ENCODE assay signal across 11 cellular contexts in genomic region chr5:179697108-179697507, GRCh38. TPM values are rescaled to one million over a fixed set of nuclear protein-coding genes. Genes with fewer than 3 reads are reported as not detected.
A peak's percentile ranks its signal among the peaks of the same experiment; 100 is the strongest.
DNase-seq lines count a peak whose midpoint lies in the region; ATAC-seq, FAIRE-seq and TF ChIP-seq lines count a peak whose summit lies in the region.
"Had no signal": no experiment of that assay in that cellular context is flagged by ENCODE, and none has a peak within 500 bp of the region (broad histone marks: within the 10 kb centered on the region; RNA-seq: fewer than 3 reads in every experiment).

No MANE protein-coding gene starts in this region.

- TF ChIP-seq POLR2A in A549 (IDR thresholded peaks at IDR 0.05; ENCODE audit: low read length): no peak

- no peak for FAIRE-seq in A549 (lab: Jason Lieb, UNC)

- H3K4me2 ChIP-seq in A549: peak overlapping the region; percentile 76

- H3K27me3 Mint-ChIP-seq in activated naive CD8-positive, alpha-beta T cell: no peaks in the 10 kb centered on the region
- H3K27me3 Mint-ChIP-seq in naive thymus-derived CD4-positive, alpha-beta T cell: no peaks in the 10 kb centered on the region

- no peaks in the 10 kb centered on the region for H3K9me3 Mint-ChIP-seq in activated naive CD8-positive, alpha-beta T cell (ENCODE audit: low read depth)
- no peaks in the 10 kb centered on the region for H3K9me3 Mint-ChIP-seq in naive thymus-derived CD4-positive, alpha-beta T cell

- peaks cover 30% of the 10 kb centered on the region for H3K4me1 Mint-ChIP-seq in activated naive CD8-positive, alpha-beta T cell (ENCODE audit: low read depth)
- H3K4me1 Mint-ChIP-seq in naive thymus-derived CD4-positive, alpha-beta T cell: peaks cover 15 to 44% (median 40%) of the 10 kb centered on the region in 7 donors

- 95% methylated on average over 2 of the region's 2 CpGs for WGBS in A549 (ENCODE audit: missing lambda C conversion rate)

- ATAC-seq in A549 (no peak), HG03159 (IDR thresholded peaks at IDR 0.05; ENCODE audit: unreplicated experiment) (no peak), GM19351 (IDR thresholded peaks at IDR 0.05; ENCODE audit: unreplicated experiment) (no peak), HG03139 (IDR thresholded peaks at IDR 0.05; ENCODE audit: unreplicated experiment) (no peak)
- no peak for ATAC-seq in naive thymus-derived CD4-positive, alpha-beta T cell

- peaks cover 10% of the 10 kb centered on the region for H3K36me3 Mint-ChIP-seq in activated naive CD8-positive, alpha-beta T cell
- peaks cover 0 to 15% (median 4%) of the 10 kb centered on the region in 5 donors for H3K36me3 Mint-ChIP-seq in naive thymus-derived CD4-positive, alpha-beta T cell

- no peaks in the 10 kb centered on the region for H3K9me3 ChIP-seq in A549
- no peaks in the 10 kb centered on the region for H3K9me3 ChIP-seq in naive thymus-derived CD4-positive, alpha-beta T cell (ENCODE audit: control insufficient read depth in 2 of 3, low read length in 3 of 3)
- H3K9me3 ChIP-seq: thyroid gland had no signal

- no peak for TF ChIP-seq EP300 in A549 (IDR thresholded peaks at IDR 0.05)

- no peak overlapping the region; the same call in 2 of the 3 replicates for H3K4me3 ChIP-seq in A549
- peak overlapping the region; percentile 77 for H3K4me3 ChIP-seq in GM12865 (ENCODE audit: low read depth, low read length)
- no peak overlapping the region for H3K4me3 ChIP-seq in naive thymus-derived CD4-positive, alpha-beta T cell (ENCODE audit: low read length)

- H3K36me3 ChIP-seq in naive thymus-derived CD4-positive, alpha-beta T cell (ENCODE audit: control insufficient read depth in 2 of 3, insufficient read depth in 3 of 3, low read length in 3 of 3): peaks cover 0 to 6% (median 0%) of the 10 kb centered on the region in 3 experiments
- H3K36me3 ChIP-seq: thyroid gland had no signal

- TF ChIP-seq RAD21 in A549 (conservative IDR thresholded peaks at IDR 0.05 in 1 of 2, IDR thresholded peaks at IDR 0.05 in 1 of 2): no peak

- H3K27me3 ChIP-seq in naive thymus-derived CD4-positive, alpha-beta T cell (ENCODE audit: control insufficient read depth in 2 of 2, insufficient read depth in 2 of 2, low read length in 2 of 2): no peaks in the 10 kb centered on the region
- H3K27me3 ChIP-seq: thyroid gland had no signal

- peak overlapping the region; percentile 100 for H3K27ac Mint-ChIP-seq in activated naive CD8-positive, alpha-beta T cell
- H3K27ac Mint-ChIP-seq in naive thymus-derived CD4-positive, alpha-beta T cell: peak overlapping the region; percentile 94 to 100 (median 98)

- POLR2A ChIA-PET in A549 (lab: Yijun Ruan, JAX): interaction anchor here (0.9 to 1.8 kb wide), 2 partner anchors 69 to 74 kb away, joined by 3 to 13 read pairs; partner anchors contain the start of gene HNRNPH1
- POLR2A ChIA-PET in naive thymus-derived CD4-positive, alpha-beta T cell (lab: Charles Lee): interaction anchor here (0.9 to 4.4 kb wide), 8 partner anchors 16 to 138 kb away, joined by 3 to 29 read pairs (median 5); partner anchors contain the start of genes CBY3, HNRNPH1 and MAML1

- peak overlapping the region; percentile 95 for H3K4me3 Mint-ChIP-seq in activated naive CD8-positive, alpha-beta T cell
- H3K4me3 Mint-ChIP-seq in naive thymus-derived CD4-positive, alpha-beta T cell: peak overlapping the region in 9 of 10 donors; percentile 36 to 96 (median 89)

- TF ChIP-seq CTCF in A549 (IDR thresholded peaks at IDR 0.05): no peak
- no peak for TF ChIP-seq CTCF in GM12865 (IDR thresholded peaks at IDR 0.05; ENCODE audit: insufficient read depth, low read depth, low read length, missing control alignments)

- no peak for DNase-seq in A549 (ENCODE audit: low read depth in 1 of 2, low spot score in 1 of 2)
- no peak for DNase-seq in GM12865 (ENCODE audit: low read depth)
- DNase-seq in naive thymus-derived CD4-positive, alpha-beta T cell: no peak
- DNase-seq in DMS153 (lab: John Stamatoyannopoulos, UW): no peak
- DNase-seq: thyroid gland had no signal

- CTCF ChIA-PET in A549 (lab: Yijun Ruan, JAX): interaction anchor here (0.6 kb wide), 1 partner anchor 21 kb away, joined by 3 read pairs; no protein-coding TSS in a partner anchor
- CTCF ChIA-PET in naive thymus-derived CD4-positive, alpha-beta T cell (lab: Charles Lee): interaction anchor here (0.9 to 1.3 kb wide), 2 partner anchors 18 to 66 kb away, joined by 3 read pairs; no protein-coding TSS in a partner anchor

- H3K4me1 ChIP-seq in A549: peaks cover 12% of the 10 kb centered on the region; the same call in 1 of the 3 replicates
- H3K4me1 ChIP-seq in naive thymus-derived CD4-positive, alpha-beta T cell (ENCODE audit: control insufficient read depth in 2 of 2, insufficient read depth in 2 of 2, low read length in 2 of 2): peaks cover 21 to 23% of the 10 kb centered on the region in 2 donors

- peak overlapping the region; percentile 95 to 97 for H3K27ac ChIP-seq in A549
- peak overlapping the region; percentile 88 for H3K27ac ChIP-seq in naive thymus-derived CD4-positive, alpha-beta T cell (ENCODE audit: low read depth, low read length)

- intact Hi-C loops in naive thymus-derived CD4-positive, alpha-beta T cell (cut with micrococcal nuclease): loop anchor here in 1 of 2 donors (5.0 kb wide), 2 partner anchors 100 to 210 kb away; partner anchors contain the start of gene TBC1D9B

TF ChIP-seq in A549, 52 proteins besides CTCF, POLR2A, EP300 and RAD21:
- TF ChIP-seq ZC3H11A (IDR thresholded peaks at IDR 0.05): no peak
- TF ChIP-seq RFX5 (IDR thresholded peaks at IDR 0.05): no peak
- no peak for TF ChIP-seq USF2 (IDR thresholded peaks at IDR 0.05)
- no peak for TF ChIP-seq RARB (CRISPR knock-in tag; IDR thresholded peaks at IDR 0.05)
- no peak for TF ChIP-seq FOSB (CRISPR knock-in tag; IDR thresholded peaks at IDR 0.05)

RNA-seq across cellular contexts. Expression of gene CANX, which starts 1.7 kb away (rescaled TPM):
- 1,000 and 1,241 TPM in 2 replicates for polyA plus RNA-seq in A549 (2011; rRNA removed)
- 89.4 and 161 TPM in 2 replicates for polyA plus RNA-seq in A549 (2012; cell fraction: cytosol; rRNA removed)
- 102 and 118 TPM in 2 replicates for polyA plus RNA-seq in A549 (2012; cell fraction: nucleus; rRNA removed)
- 364 to 433 TPM (median 402 TPM) in 3 replicates for polyA plus RNA-seq in A549 (2017; fragmentation: RNase III; extraction: RNeasy Plus Mini Kit Qiagen cat#74134 plus additional on column Dnase treatment)
- 1,532 and 1,583 TPM in 2 replicates for polyA minus RNA-seq in A549 (2011; rRNA and poly(A)+ RNA removed)
- 100 to 1,000 TPM; 184 to 499 (median 337) TPM for total RNA-seq in naive thymus-derived CD4-positive, alpha-beta T cell
- polyA plus RNA-seq in naive thymus-derived CD4-positive, alpha-beta T cell: 100 to 1,000 TPM; 175 to 188 TPM

RNA-seq across cellular contexts. Expression of gene CBY3, which starts 16.3 kb away (rescaled TPM):
- polyA plus RNA-seq in A549 (2011; rRNA removed): not detected in 2 replicates
- not detected in 2 replicates for polyA plus RNA-seq in A549 (2012; cell fraction: cytosol; rRNA removed)
- 0.07 TPM in 1 of 2 replicates, not detected in the other for polyA plus RNA-seq in A549 (2012; cell fraction: nucleus; rRNA removed)
- polyA plus RNA-seq in A549 (2017; fragmentation: RNase III; extraction: RNeasy Plus Mini Kit Qiagen cat#74134 plus additional on column Dnase treatment): not detected in 3 replicates
- not detected in 2 replicates for polyA minus RNA-seq in A549 (2011; rRNA and poly(A)+ RNA removed)
- total RNA-seq in naive thymus-derived CD4-positive, alpha-beta T cell: under 1 TPM in 3 of 5 experiments, not detected in 2; 0.29 to 0.84 (median 0.62) TPM
- 1 to 10 TPM in 1 of 2 donors, not detected in 1; 1.4 TPM for polyA plus RNA-seq in naive thymus-derived CD4-positive, alpha-beta T cell
- total RNA-seq: endothelial cell of umbilical vein, kidney epithelial cell had no signal
- polyA plus RNA-seq: endothelial cell of umbilical vein had no signal

RNA-seq across cellular contexts. Expression of gene MAML1, which starts 35.5 kb away (rescaled TPM):
- polyA plus RNA-seq in A549 (2011; rRNA removed) (6.9 and 10.9 TPM in 2 replicates), A549 (2017; fragmentation: RNase III; extraction: RNeasy Plus Mini Kit Qiagen cat#74134 plus additional on column Dnase treatment) (11.0 to 12.0 TPM (median 11.4 TPM) in 3 replicates)
- 13.0 and 14.9 TPM in 2 replicates for polyA plus RNA-seq in A549 (2012; cell fraction: cytosol; rRNA removed)
- 12.1 and 13.4 TPM in 2 replicates for polyA plus RNA-seq in A549 (2012; cell fraction: nucleus; rRNA removed)
- polyA minus RNA-seq in A549 (2011; rRNA and poly(A)+ RNA removed): 12.1 and 12.8 TPM in 2 replicates
- total RNA-seq in naive thymus-derived CD4-positive, alpha-beta T cell: 10 to 100 TPM; 26.4 to 51.2 (median 35.5) TPM
- 10 to 100 TPM in 1 of 2 donors, 1 to 10 TPM in 1; 3.5 to 12.3 TPM for polyA plus RNA-seq in naive thymus-derived CD4-positive, alpha-beta T cell
